25 cellular contexts compared by ENCODE assay signal in genomic region chr9:38294561-38294960, GRCh38.
"Had no signal": no experiment of that assay in that cellular context is flagged by ENCODE, and none has a peak within 500 bp of the region (broad histone marks: within the 10 kb centered on the region; RNA-seq: fewer than 3 reads in every experiment).

No MANE protein-coding gene starts in this region.

- H3K9me3 ChIP-seq: breast epithelium, esophagus squamous epithelium, right lobe of liver, suprapubic skin had no signal

- H3K9me3 Mint-ChIP-seq: activated CD4-positive, alpha-beta T cell treated with anti-CD3 and anti-CD28 coated beads, Interleukin-2, amount 10 ng/mL, durations not matched to agents 7 days and 5 days; activated naive CD4-positive, alpha-beta T cell treated with anti-CD3 and anti-CD28 coated beads, Interleukin-2, amount 10 ng/mL, durations not matched to agents 7 days and 5 days; activated naive CD8-positive, alpha-beta T cell treated with anti-CD3 and anti-CD28 coated beads, Interleukin-2, amount 50 U/mL, for 24 hours; activated T-cell treated with anti-CD3 and anti-CD28 coated beads, Interleukin-2, amount 50 U/mL, for 4 hours; stimulated activated naive CD8-positive, alpha-beta T cell treated with anti-CD3 and anti-CD28 coated beads, Interleukin-15, amount 100 ng/mL, for 72 hours had no signal

- H3K36me3 Mint-ChIP-seq: activated naive CD4-positive, alpha-beta T cell treated with anti-CD3 and anti-CD28 coated beads, Interleukin-2, amount 10 ng/mL, durations not matched to agents 7 days and 5 days; neural progenitor cell; type B pancreatic cell had no signal

- ATAC-seq: activated CD4-positive, CD25-positive, alpha-beta regulatory T cell treated with anti-CD3 and anti-CD28 coated beads, Interleukin-2, amount 50 U/mL, for 24 hours; activated naive CD8-positive, alpha-beta T cell treated with anti-CD3 and anti-CD28 coated beads, Interleukin-2, amount 50 U/mL, for 24 hours; activated T-cell treated with anti-CD3 and anti-CD28 coated beads, Interleukin-2, amount 50 U/mL, for 4 hours; foreskin keratinocyte; left colon; right lobe of liver; stimulated activated naive CD8-positive, alpha-beta T cell treated with anti-CD3 and anti-CD28 coated beads, Interleukin-15, amount 100 ng/mL, for 72 hours had no signal

- H3K27me3 ChIP-seq: breast epithelium, esophagus squamous epithelium, neural progenitor cell, right lobe of liver, suprapubic skin had no signal

- H3K4me2 ChIP-seq: neural progenitor cell, smooth muscle cell had no signal

- H3K27ac ChIP-seq: breast epithelium, esophagus squamous epithelium, foreskin keratinocyte, neural progenitor cell, right lobe of liver, suprapubic skin had no signal

- H3K27ac Mint-ChIP-seq: activated CD4-positive, alpha-beta T cell treated with anti-CD3 and anti-CD28 coated beads, Interleukin-2, amount 10 ng/mL, durations not matched to agents 7 days and 5 days; activated naive CD4-positive, alpha-beta T cell treated with anti-CD3 and anti-CD28 coated beads, Interleukin-2, amount 10 ng/mL, durations not matched to agents 7 days and 5 days; activated naive CD8-positive, alpha-beta T cell treated with anti-CD3 and anti-CD28 coated beads, Interleukin-2, amount 50 U/mL, for 24 hours; neural progenitor cell; stimulated activated naive CD8-positive, alpha-beta T cell treated with anti-CD3 and anti-CD28 coated beads, Interleukin-15, amount 100 ng/mL, for 72 hours; type B pancreatic cell had no signal

- H3K27me3 Mint-ChIP-seq: activated CD4-positive, alpha-beta T cell treated with anti-CD3 and anti-CD28 coated beads, Interleukin-2, amount 10 ng/mL, durations not matched to agents 7 days and 5 days; stimulated activated naive CD8-positive, alpha-beta T cell treated with anti-CD3 and anti-CD28 coated beads, Interleukin-15, amount 100 ng/mL, for 72 hours had no signal

- H2AFZ ChIP-seq: neural progenitor cell had no signal

- H3K4me1 Mint-ChIP-seq: activated CD4-positive, alpha-beta T cell treated with anti-CD3 and anti-CD28 coated beads, Interleukin-2, amount 10 ng/mL, durations not matched to agents 7 days and 5 days; activated naive CD8-positive, alpha-beta T cell treated with anti-CD3 and anti-CD28 coated beads, Interleukin-2, amount 50 U/mL, for 24 hours; stimulated activated naive CD8-positive, alpha-beta T cell treated with anti-CD3 and anti-CD28 coated beads, Interleukin-15, amount 100 ng/mL, for 72 hours had no signal

- H3K36me3 ChIP-seq: breast epithelium, esophagus squamous epithelium, neural progenitor cell, right lobe of liver, suprapubic skin had no signal

- H3K4me3 Mint-ChIP-seq: activated CD4-positive, alpha-beta T cell treated with anti-CD3 and anti-CD28 coated beads, Interleukin-2, amount 10 ng/mL, durations not matched to agents 7 days and 5 days; activated naive CD4-positive, alpha-beta T cell treated with anti-CD3 and anti-CD28 coated beads, Interleukin-2, amount 10 ng/mL, durations not matched to agents 7 days and 5 days; activated naive CD8-positive, alpha-beta T cell treated with anti-CD3 and anti-CD28 coated beads, Interleukin-2, amount 50 U/mL, for 24 hours; activated T-cell treated with anti-CD3 and anti-CD28 coated beads, Interleukin-2, amount 50 U/mL, for 4 hours; neural progenitor cell; stimulated activated naive CD8-positive, alpha-beta T cell treated with anti-CD3 and anti-CD28 coated beads, Interleukin-15, amount 100 ng/mL, for 72 hours; type B pancreatic cell had no signal

- DNase-seq: activated CD4-positive, alpha-beta T cell treated with anti-CD3 and anti-CD28 coated beads, Interleukin-2, amount 10 ng/mL, durations not matched to agents 7 days and 5 days; activated CD8-positive, alpha-beta memory T cell treated with anti-CD3 and anti-CD28 coated beads, Interleukin-2, amount 50 U/mL, for 4 hours; activated effector memory CD4-positive, alpha-beta T cell treated with Interleukin-2 at 50 U/mL for 16 hours; activated naive CD4-positive, alpha-beta T cell treated with anti-CD3 and anti-CD28 coated beads, Interleukin-2, amount 10 ng/mL, durations not matched to agents 7 days and 5 days; activated naive CD8-positive, alpha-beta T cell treated with anti-CD3 and anti-CD28 coated beads, Interleukin-2, amount 50 U/mL, for 24 hours; activated T-cell treated with anti-CD3 and anti-CD28 coated beads, Interleukin-2, amount 50 U/mL, for 4 hours; anterior cingulate cortex; dermis blood vessel endothelial cell; effector memory CD4-positive, alpha-beta T cell; esophagus squamous epithelium; foreskin keratinocyte; glutamatergic neuron; hypothalamus; left colon; right lobe of liver; stimulated activated CD4-positive, alpha-beta T cell treated with anti-CD3 and anti-CD28 coated beads, Interleukin-4, amount 100 ng/mL, for 1 hour; stimulated activated naive CD8-positive, alpha-beta T cell treated with anti-CD3 and anti-CD28 coated beads, Interleukin-15, amount 100 ng/mL, for 72 hours; T1000 had no signal

- H3K4me3 ChIP-seq: breast epithelium, esophagus squamous epithelium, lung, neural progenitor cell, right lobe of liver, smooth muscle cell, suprapubic skin had no signal

- H3K4me1 ChIP-seq: breast epithelium, foreskin keratinocyte, right lobe of liver, suprapubic skin had no signal
